ENCODE assay signal across 1 cellular context in the genomic region with DNA sequence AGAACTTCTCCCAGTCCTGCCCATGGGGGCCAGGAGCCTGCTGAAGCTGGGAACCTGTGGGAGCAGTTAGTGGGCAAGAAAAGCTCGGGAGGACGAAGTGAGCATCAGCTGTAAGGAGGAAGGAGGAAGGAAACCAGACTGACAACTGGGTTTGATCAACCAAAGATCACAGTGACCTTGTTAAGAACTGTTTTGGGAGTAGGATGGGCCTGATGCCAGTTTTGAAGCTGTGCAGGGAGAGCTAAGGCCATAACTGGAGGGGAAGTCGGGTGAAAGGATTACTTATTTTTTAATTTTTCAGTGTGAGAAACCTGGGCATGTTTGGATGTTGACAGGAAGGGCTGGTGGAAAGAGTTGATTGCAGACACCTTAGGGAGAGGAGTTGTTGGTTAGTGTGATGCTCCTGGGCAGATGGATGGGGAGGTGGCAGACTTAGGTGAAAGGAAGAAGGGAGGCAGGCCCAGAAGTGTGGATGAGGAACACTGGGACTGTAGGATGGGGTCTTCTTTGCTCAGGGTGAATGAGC.
TF ChIP-seq lines count a peak whose summit lies in the region.

No MANE protein-coding gene starts in this region.

TF ChIP-seq in HepG2, 621 proteins besides CTCF, POLR2A, EP300 and RAD21:
- TF ChIP-seq MLLT10 (CRISPR knock-in tag; IDR thresholded peaks at IDR 0.05), result no peak
- TF ChIP-seq ZNF224 (CRISPR knock-in tag; IDR thresholded peaks at IDR 0.05), result no peak
- TF ChIP-seq, protein P1, sequence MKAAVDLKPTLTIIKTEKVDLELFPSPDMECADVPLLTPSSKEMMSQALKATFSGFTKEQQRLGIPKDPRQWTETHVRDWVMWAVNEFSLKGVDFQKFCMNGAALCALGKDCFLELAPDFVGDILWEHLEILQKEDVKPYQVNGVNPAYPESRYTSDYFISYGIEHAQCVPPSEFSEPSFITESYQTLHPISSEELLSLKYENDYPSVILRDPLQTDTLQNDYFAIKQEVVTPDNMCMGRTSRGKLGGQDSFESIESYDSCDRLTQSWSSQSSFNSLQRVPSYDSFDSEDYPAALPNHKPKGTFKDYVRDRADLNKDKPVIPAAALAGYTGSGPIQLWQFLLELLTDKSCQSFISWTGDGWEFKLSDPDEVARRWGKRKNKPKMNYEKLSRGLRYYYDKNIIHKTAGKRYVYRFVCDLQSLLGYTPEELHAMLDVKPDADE (CRISPR knock-in tag; IDR thresholded peaks at IDR 0.05), result no peak
- no peak for TF ChIP-seq NR2F6 (IDR thresholded peaks at IDR 0.05)
- TF ChIP-seq NR2F6 (CRISPR knock-in tag; IDR thresholded peaks at IDR 0.05), result no peak
- TF ChIP-seq BCL6 (CRISPR knock-in tag; IDR thresholded peaks at IDR 0.05), result no peak
- no peak for TF ChIP-seq PRDM10 (CRISPR knock-in tag; IDR thresholded peaks at IDR 0.05; ENCODE audit: low read depth)
- TF ChIP-seq, protein P2, sequence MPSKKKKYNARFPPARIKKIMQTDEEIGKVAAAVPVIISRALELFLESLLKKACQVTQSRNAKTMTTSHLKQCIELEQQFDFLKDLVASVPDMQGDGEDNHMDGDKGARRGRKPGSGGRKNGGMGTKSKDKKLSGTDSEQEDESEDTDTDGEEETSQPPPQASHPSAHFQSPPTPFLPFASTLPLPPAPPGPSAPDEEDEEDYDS (CRISPR knock-in tag; IDR thresholded peaks at IDR 0.05), result no peak
- TF ChIP-seq, protein P3, sequence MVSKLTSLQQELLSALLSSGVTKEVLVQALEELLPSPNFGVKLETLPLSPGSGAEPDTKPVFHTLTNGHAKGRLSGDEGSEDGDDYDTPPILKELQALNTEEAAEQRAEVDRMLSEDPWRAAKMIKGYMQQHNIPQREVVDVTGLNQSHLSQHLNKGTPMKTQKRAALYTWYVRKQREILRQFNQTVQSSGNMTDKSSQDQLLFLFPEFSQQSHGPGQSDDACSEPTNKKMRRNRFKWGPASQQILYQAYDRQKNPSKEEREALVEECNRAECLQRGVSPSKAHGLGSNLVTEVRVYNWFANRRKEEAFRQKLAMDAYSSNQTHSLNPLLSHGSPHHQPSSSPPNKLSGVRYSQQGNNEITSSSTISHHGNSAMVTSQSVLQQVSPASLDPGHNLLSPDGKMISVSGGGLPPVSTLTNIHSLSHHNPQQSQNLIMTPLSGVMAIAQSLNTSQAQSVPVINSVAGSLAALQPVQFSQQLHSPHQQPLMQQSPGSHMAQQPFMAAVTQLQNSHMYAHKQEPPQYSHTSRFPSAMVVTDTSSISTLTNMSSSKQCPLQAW (CRISPR knock-in tag; IDR thresholded peaks at IDR 0.05), result no peak
- TF ChIP-seq ZNF737 (CRISPR knock-in tag; IDR thresholded peaks at IDR 0.05; ENCODE audit: borderline replicate concordance), result no peak
- no peak for TF ChIP-seq HMGXB4 (CRISPR knock-in tag; IDR thresholded peaks at IDR 0.05; ENCODE audit: borderline replicate concordance in 1 of 2, low read depth in 1 of 2)
- TF ChIP-seq TRIM24 (CRISPR knock-in tag; IDR thresholded peaks at IDR 0.05), result no peak
- TF ChIP-seq CBFB (CRISPR knock-in tag; IDR thresholded peaks at IDR 0.05), result no peak
- no peak for TF ChIP-seq NFYC (CRISPR knock-in tag; IDR thresholded peaks at IDR 0.05)
- TF ChIP-seq, protein P4, sequence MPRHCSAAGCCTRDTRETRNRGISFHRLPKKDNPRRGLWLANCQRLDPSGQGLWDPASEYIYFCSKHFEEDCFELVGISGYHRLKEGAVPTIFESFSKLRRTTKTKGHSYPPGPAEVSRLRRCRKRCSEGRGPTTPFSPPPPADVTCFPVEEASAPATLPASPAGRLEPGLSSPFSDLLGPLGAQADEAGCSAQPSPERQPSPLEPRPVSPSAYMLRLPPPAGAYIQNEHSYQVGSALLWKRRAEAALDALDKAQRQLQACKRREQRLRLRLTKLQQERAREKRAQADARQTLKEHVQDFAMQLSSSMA (CRISPR knock-in tag; IDR thresholded peaks at IDR 0.05), result no peak
- no peak for TF ChIP-seq GFI1 (CRISPR knock-in tag; IDR thresholded peaks at IDR 0.05; ENCODE audit: borderline replicate concordance)
- TF ChIP-seq ZNF3 (CRISPR knock-in tag; IDR thresholded peaks at IDR 0.05), result no peak
- no peak for TF ChIP-seq ZNF703 (CRISPR knock-in tag; IDR thresholded peaks at IDR 0.05; ENCODE audit: borderline replicate concordance)
- TF ChIP-seq MBNL3 (CRISPR knock-in tag; conservative IDR thresholded peaks at IDR 0.05), result no peak
